ENCODE assay signal across 11 cellular contexts in genomic region chr14:51554953-51555352, GRCh38.
A peak's percentile ranks its signal among the peaks of the same experiment; 100 is the strongest.
DNase-seq lines count a peak whose midpoint lies in the region; ATAC-seq and TF ChIP-seq lines count a peak whose summit lies in the region.
"Had no signal": no experiment of that assay in that cellular context is flagged by ENCODE, and none has a peak within 500 bp of the region (broad histone marks: within the 10 kb centered on the region; RNA-seq: fewer than 3 reads in every experiment).

No MANE protein-coding gene starts in this region.

- DNase-seq in EL (peak; percentile 79), M059J (ENCODE audit: low read depth) (peak; percentile 75), astrocyte of the spinal cord (ENCODE audit: low read depth, low spot score) (peak; percentile 35), right lobe of liver (no peak), UCSD-AML1 (lab: John Stamatoyannopoulos, UW; ENCODE audit: unreplicated experiment) (no peak), C1 segment of cervical spinal cord (lab: John Stamatoyannopoulos, UW) (no peak)
- DNase-seq in stimulated activated CD4-positive, alpha-beta T cell treated with anti-CD3 and anti-CD28 coated beads, Interleukin-15, amount 100 ng/mL, for 24 hours: no peak
- DNase-seq: activated naive CD4-positive, alpha-beta T cell treated with anti-CD3 and anti-CD28 coated beads, Interleukin-2, amount 50 U/mL, for 16 hours; lower lobe of right lung; retina had no signal

- intact Hi-C loops in right lobe of liver (cut with DNase I): no loop called here

- TF ChIP-seq CTCF in astrocyte of the spinal cord (IDR thresholded peaks at IDR 0.05; ENCODE audit: low read depth, low read length): no peak
- TF ChIP-seq CTCF in right lobe of liver (IDR thresholded peaks at IDR 0.05): peak; percentile 10 to 26 (median 16)

- H3K4me3 ChIP-seq in astrocyte of the spinal cord (ENCODE audit: low read depth, low read length) (no peak overlapping the region), right lobe of liver (no peak overlapping the region)
- H3K4me3 ChIP-seq: lower lobe of right lung had no signal

- WGBS in right lobe of liver (ENCODE audit: insufficient coverage, low coverage, low lambda C conversion rate, missing lambda C conversion rate): 68% methylated on average over 2 of the region's 2 CpGs

- H3K27ac ChIP-seq in right lobe of liver: no peak overlapping the region
- H3K27ac ChIP-seq: lower lobe of right lung had no signal

- H3K27me3 ChIP-seq in right lobe of liver: no peaks in the 10 kb centered on the region

- TF ChIP-seq POLR2A in right lobe of liver (IDR thresholded peaks at IDR 0.05): no peak

- in situ Hi-C loops in astrocyte of the spinal cord (cut with HindIII; ENCODE audit: low sequenced_read_pairs): no loop called here

- H3K36me3 ChIP-seq in right lobe of liver: no peaks in the 10 kb centered on the region
- H3K36me3 ChIP-seq: lower lobe of right lung had no signal

- H3K9me3 ChIP-seq in right lobe of liver: no peaks in the 10 kb centered on the region
- H3K9me3 ChIP-seq: lower lobe of right lung had no signal

- peaks cover 0 to 15% (median 4%) of the 10 kb centered on the region in 4 donors for H3K4me1 ChIP-seq in right lobe of liver
- H3K4me1 ChIP-seq: lower lobe of right lung had no signal

- ATAC-seq in right lobe of liver (peak in 2 of 4 donors; percentile 17 to 55), GM19023 (IDR thresholded peaks at IDR 0.05; ENCODE audit: unreplicated experiment) (no peak)
- ATAC-seq: lower lobe of right lung had no signal

Comparison
In these comparisons a context has a peak if more than half of its experiments do, and no peak if none do; other contexts are left out.
1. DNase-seq: peak in EL (single experiment), M059J (single experiment) and astrocyte of the spinal cord (single experiment); none in right lobe of liver (0 of 3), UCSD-AML1 (single experiment), C1 segment of cervical spinal cord (0 of 14) and stimulated activated CD4-positive, alpha-beta T cell treated with anti-CD3 and anti-CD28 coated beads, Interleukin-15, amount 100 ng/mL, for 24 hours (single experiment).